In genomic region chr1:185341196-185341781, GRCh38 we compare ENCODE assay signal across 28 cellular contexts.
"Had no signal": no experiment of that assay in that cellular context is flagged by ENCODE, and none has a peak within 500 bp of the region (broad histone marks: within the 10 kb centered on the region; RNA-seq: fewer than 3 reads in every experiment).

No MANE protein-coding gene starts in this region.

- H3K36me3 ChIP-seq: gastrocnemius medialis, prostate gland, right atrium auricular region, thyroid gland, vagina had no signal

- H3K27ac Mint-ChIP-seq: memory B cell; mesothelial cell of epicardium; stimulated activated naive CD8-positive, alpha-beta T cell treated with anti-CD3 and anti-CD28 coated beads, Interleukin-15, amount 100 ng/mL, for 72 hours had no signal

- H3K4me3 Mint-ChIP-seq: endodermal cell; memory B cell; mesothelial cell of epicardium; naive thymus-derived CD4-positive, alpha-beta T cell; neural crest cell; stimulated activated naive CD8-positive, alpha-beta T cell treated with anti-CD3 and anti-CD28 coated beads, Interleukin-15, amount 100 ng/mL, for 72 hours had no signal

- H3K9me3 Mint-ChIP-seq: endodermal cell; memory B cell; mesothelial cell of epicardium; neural crest cell; stimulated activated naive CD8-positive, alpha-beta T cell treated with anti-CD3 and anti-CD28 coated beads, Interleukin-15, amount 100 ng/mL, for 72 hours had no signal

- FAIRE-seq: colon, keratinocyte had no signal

- H3K27me3 Mint-ChIP-seq: memory B cell; naive thymus-derived CD4-positive, alpha-beta T cell; stimulated activated naive CD8-positive, alpha-beta T cell treated with anti-CD3 and anti-CD28 coated beads, Interleukin-15, amount 100 ng/mL, for 72 hours had no signal

- H3K4me3 ChIP-seq: gastrocnemius medialis, lung, prostate gland, right atrium auricular region, smooth muscle cell, thyroid gland, vagina had no signal

- ATAC-seq: esophagus mucosa; gastrocnemius medialis; left lobe of liver; naive thymus-derived CD4-positive, alpha-beta T cell; sciatic nerve; stimulated activated naive CD8-positive, alpha-beta T cell treated with anti-CD3 and anti-CD28 coated beads, Interleukin-15, amount 100 ng/mL, for 72 hours had no signal

- H3K36me3 Mint-ChIP-seq: memory B cell, mesothelial cell of epicardium had no signal

- H3K27me3 ChIP-seq: gastrocnemius medialis, right atrium auricular region, thyroid gland, vagina had no signal

- H3K4me2 ChIP-seq: smooth muscle cell had no signal

- DNase-seq: effector CD8-positive, alpha-beta T cell; foreskin fibroblast; gastrocnemius medialis; head of caudate nucleus; naive thymus-derived CD4-positive, alpha-beta T cell; stimulated activated CD4-positive, alpha-beta T cell treated with anti-CD3 and anti-CD28 coated beads, Interleukin-12 subunit alpha, Interleukin-12 subunit beta, amount 100 ng/mL, for 4 hours; stimulated activated CD4-positive, alpha-beta T cell treated with anti-CD3 and anti-CD28 coated beads, Interleukin-1b, Interleukin-23, amount 100 ng/mL, for 48 hours; stimulated activated CD4-positive, alpha-beta T cell treated with anti-CD3 and anti-CD28 coated beads, Interleukin-4, amount 100 ng/mL, for 1 hour; stimulated activated CD8-positive, alpha-beta memory T cell treated with anti-CD3 and anti-CD28 coated beads, Interleukin-4, amount 100 ng/mL, for 48 hours; stimulated activated naive CD4-positive, alpha-beta T cell; stimulated activated naive CD8-positive, alpha-beta T cell treated with anti-CD3 and anti-CD28 coated beads, Interleukin-15, amount 100 ng/mL, for 72 hours; thyroid gland; trophoblast cell had no signal

- H3K4me1 ChIP-seq: gastrocnemius medialis, prostate gland, right atrium auricular region, thyroid gland had no signal

- H3K27ac ChIP-seq: epithelial cell of prostate, gastrocnemius medialis, prostate gland, right atrium auricular region, thyroid gland, vagina had no signal

- H3K9me3 ChIP-seq: gastrocnemius medialis, prostate gland, right atrium auricular region, thyroid gland, vagina had no signal
